In genomic region chr5:141525659-141526058, GRCh38 we compare ENCODE assay signal across 11 cellular contexts. TPM values are rescaled to one million over a fixed set of nuclear protein-coding genes. Genes with fewer than 3 reads are reported as not detected.
A peak's percentile ranks its signal among the peaks of the same experiment; 100 is the strongest.
DNase-seq lines count a peak whose midpoint lies in the region; ATAC-seq and TF ChIP-seq lines count a peak whose summit lies in the region.
"Had no signal": no experiment of that assay in that cellular context is flagged by ENCODE, and none has a peak within 500 bp of the region (broad histone marks: within the 10 kb centered on the region; RNA-seq: fewer than 3 reads in every experiment).

No MANE protein-coding gene starts in this region.

- peaks cover 10 to 21% (median 13%) of the 10 kb centered on the region in 3 donors for H3K4me1 Mint-ChIP-seq in CD8-positive, alpha-beta memory T cell
- peaks cover 23% of the 10 kb centered on the region for H3K4me1 Mint-ChIP-seq in T-helper 17 cell

- H3K27ac Mint-ChIP-seq in CD8-positive, alpha-beta memory T cell = peak overlapping the region in 7 of 8 donors; percentile 20 to 86 (median 43)
- peak overlapping the region; percentile 80 for H3K27ac Mint-ChIP-seq in T-helper 17 cell

- no peaks in the 10 kb centered on the region for H3K9me3 Mint-ChIP-seq in CD8-positive, alpha-beta memory T cell

- 26 to 63% methylated on average over 7 of the region's 7 CpGs for WGBS in sigmoid colon, 2 donors

- POLR2A ChIA-PET in CD8-positive, alpha-beta memory T cell (lab: Charles Lee) = no interaction called here

- peaks cover 0 to 3% of the 10 kb centered on the region in 2 donors for H3K27me3 Mint-ChIP-seq in CD8-positive, alpha-beta memory T cell
- no peaks in the 10 kb centered on the region for H3K27me3 Mint-ChIP-seq in T-helper 17 cell

- H3K36me3 ChIP-seq in CD8-positive, alpha-beta memory T cell (ENCODE audit: insufficient read depth, low read length) = peaks cover 69% of the 10 kb centered on the region
- peaks cover 0 to 25% (median 0%) of the 10 kb centered on the region in 4 donors for H3K36me3 ChIP-seq in sigmoid colon

- H3K4me3 Mint-ChIP-seq in CD8-positive, alpha-beta memory T cell = no peak overlapping the region
- peak overlapping the region; percentile 66 for H3K4me3 Mint-ChIP-seq in T-helper 17 cell

- H3K27me3 ChIP-seq in CD8-positive, alpha-beta memory T cell (ENCODE audit: insufficient read depth, low read length, poor library complexity, severe bottlenecking) = no peaks in the 10 kb centered on the region
- no peaks in the 10 kb centered on the region for H3K27me3 ChIP-seq in sigmoid colon
- H3K27me3 ChIP-seq: thyroid gland had no signal

- CTCF ChIA-PET in CD8-positive, alpha-beta memory T cell (lab: Charles Lee) = interaction anchor here (1.0 to 4.9 kb wide), 9 partner anchors 8 to 195 kb away, joined by 3 to 67 read pairs (median 3); partner anchors contain the start of genes PCDHGA1 and PCDHGA10

- ATAC-seq in T-helper 17 cell (no peak), left colon (peak; percentile 61), HG03045 (IDR thresholded peaks at IDR 0.05; ENCODE audit: unreplicated experiment) (no peak), GM18517 (IDR thresholded peaks at IDR 0.05; ENCODE audit: unreplicated experiment) (no peak)

- no peaks in the 10 kb centered on the region for H3K4me1 ChIP-seq in CD8-positive, alpha-beta memory T cell (ENCODE audit: insufficient read depth, low read length)
- peaks cover 0 to 65% (median 37%) of the 10 kb centered on the region in 4 donors for H3K4me1 ChIP-seq in sigmoid colon

- peaks cover 14 to 64% (median 42%) of the 10 kb centered on the region in 3 donors for H3K36me3 Mint-ChIP-seq in CD8-positive, alpha-beta memory T cell
- H3K36me3 Mint-ChIP-seq in T-helper 17 cell (ENCODE audit: low read depth) = peaks cover 14% of the 10 kb centered on the region

- H3K27ac ChIP-seq in CD8-positive, alpha-beta memory T cell (ENCODE audit: low read depth, low read length) = no peak overlapping the region
- peak overlapping the region; percentile 63 to 73 (median 68) for H3K27ac ChIP-seq in sigmoid colon

- intact Hi-C loops in left colon (cut with DNase I, micrococcal nuclease) = loop anchor here in 1 of 2 donors (10.0 kb wide), 1 partner anchor 201 kb away; the partner anchor contains the start of gene TAF7
- intact Hi-C loops in sigmoid colon (cut with DNase I) = loop anchor here (2.0 to 5.0 kb wide), 3 partner anchors 17 to 118 kb away; partner anchors contain the start of gene PCDHGB6

- no peaks in the 10 kb centered on the region for H3K9me3 ChIP-seq in CD8-positive, alpha-beta memory T cell (ENCODE audit: low read length)
- H3K9me3 ChIP-seq in T-helper 17 cell (ENCODE audit: control insufficient read depth, low read length, poor library complexity, severe bottlenecking) = no peaks in the 10 kb centered on the region
- H3K9me3 ChIP-seq in sigmoid colon = no peaks in the 10 kb centered on the region
- H3K9me3 ChIP-seq: thyroid gland had no signal

- TF ChIP-seq POLR2A in sigmoid colon (IDR thresholded peaks at IDR 0.05) = no peak

- TF ChIP-seq EP300 in sigmoid colon (IDR thresholded peaks at IDR 0.05) = no peak

- no peak for TF ChIP-seq CTCF in sigmoid colon (IDR thresholded peaks at IDR 0.05)

- no peak overlapping the region for H3K4me3 ChIP-seq in CD8-positive, alpha-beta memory T cell (ENCODE audit: low read length)
- H3K4me3 ChIP-seq in sigmoid colon = no peak overlapping the region
- H3K4me3 ChIP-seq: thyroid gland had no signal

- DNase-seq in CD8-positive, alpha-beta memory T cell = no peak
- DNase-seq in T-helper 17 cell = no peak
- DNase-seq in left colon = no peak
- no peak for DNase-seq in sigmoid colon
- no peak for DNase-seq in T1000 (lab: John Stamatoyannopoulos, UW)
- no peak for DNase-seq in Kasumi-1 (lab: John Stamatoyannopoulos, UW)
- DNase-seq: activated effector memory CD4-positive, alpha-beta T cell treated with anti-CD3 and anti-CD28 coated beads, Interleukin-2, amount 50 U/mL, for 16 hours; stimulated activated CD4-positive, alpha-beta T cell treated with anti-CD3 and anti-CD28 coated beads, Interleukin-2, amount 100 ng/mL, for 24 hours; thyroid gland had no signal

RNA-seq across cellular contexts. Expression of gene PCDHGC5, which starts 36.8 kb away (rescaled TPM):
- total RNA-seq in CD8-positive, alpha-beta memory T cell = not detected
- not detected for polyA plus RNA-seq in CD8-positive, alpha-beta memory T cell
- total RNA-seq in T-helper 17 cell = not detected
- total RNA-seq in left colon = under 1 TPM; 0.75 to 0.76 TPM
- total RNA-seq in sigmoid colon = 1 to 10 TPM; 1.1 to 5.6 (median 3.6) TPM
- under 1 TPM in 2 of 3 donors, not detected in 1; 0.26 to 0.60 TPM for polyA plus RNA-seq in sigmoid colon

RNA-seq across cellular contexts. Expression of gene PCDHGC4, which starts 40.8 kb away (rescaled TPM):
- total RNA-seq in CD8-positive, alpha-beta memory T cell = not detected
- polyA plus RNA-seq in CD8-positive, alpha-beta memory T cell = not detected
- total RNA-seq in T-helper 17 cell = not detected
- under 1 TPM; 0.64 to 0.92 TPM for total RNA-seq in left colon
- total RNA-seq in sigmoid colon = 1 to 10 TPM; 2.5 to 8.6 (median 5.2) TPM
- under 1 TPM in 1 of 3 donors, not detected in 2; 0.47 TPM for polyA plus RNA-seq in sigmoid colon

RNA-seq across cellular contexts. Expression of gene PCDHGC3, which starts 49.9 kb away (rescaled TPM):
- under 1 TPM; 0.11 to 0.15 TPM for total RNA-seq in CD8-positive, alpha-beta memory T cell
- polyA plus RNA-seq in CD8-positive, alpha-beta memory T cell = not detected
- total RNA-seq in T-helper 17 cell (not detected), left colon (10 to 100 TPM; 15.3 to 16.0 TPM), sigmoid colon (10 to 100 TPM; 31.4 to 47.8 (median 39.4) TPM)
- 10 to 100 TPM in 2 of 3 donors, 1 to 10 TPM in 1; 5.1 to 24.1 (median 23.4) TPM for polyA plus RNA-seq in sigmoid colon

Comparison
In these comparisons a context has a peak if more than half of its experiments do, and no peak if none do; other contexts are left out.
1. RNA of gene PCDHGC3, which starts 49.9 kb away (total RNA-seq): 31.4 to 47.8 TPM in sigmoid colon and 15.3 to 16.0 TPM in left colon; 0.11 to 0.15 TPM in CD8-positive, alpha-beta memory T cell and not detected in T-helper 17 cell; every median in the first group is over 10 times any median in the second.